In genomic region chr1:6043561-6043960, GRCh38 we compare ENCODE assay signal across 31 cellular contexts.
"Had no signal": no experiment of that assay in that cellular context is flagged by ENCODE, and none has a peak within 500 bp of the region (broad histone marks: within the 10 kb centered on the region; RNA-seq: fewer than 3 reads in every experiment).

No MANE protein-coding gene starts in this region.

- H3K4me3 ChIP-seq: ovary, psoas muscle, right atrium auricular region, right lobe of liver, sigmoid colon, suprapubic skin, testis, tibial artery, transverse colon, upper lobe of right lung, uterus had no signal

- H3K36me3 Mint-ChIP-seq: type B pancreatic cell had no signal

- ATAC-seq: naive thymus-derived CD8-positive, alpha-beta T cell; psoas muscle; right lobe of liver; stimulated activated memory B cell treated with anti-CD40 and anti-IgM and Interleukin-4, amounts not matched to agents 10 μg/mL and 1 μg/mL and 100 μg/mL, for 72 hours; stimulated activated naive CD8-positive, alpha-beta T cell treated with anti-CD3 and anti-CD28 coated beads, Interleukin-15, amount 100 ng/mL, for 72 hours; stimulated activated naive CD8-positive, alpha-beta T cell treated with anti-CD3 and anti-CD28 coated beads, Interleukin-15, Interleukin-2, amounts not matched to agents 100 U/mL and 50 U/mL, for 24 hours; upper lobe of right lung had no signal

- H3K27ac Mint-ChIP-seq: nephron progenitor cell; progenitor cell of endocrine pancreas; stimulated activated memory B cell treated with anti-CD40 and anti-IgM and Interleukin-4, amounts not matched to agents 10 μg/mL and 1 μg/mL and 100 μg/mL, for 72 hours; type B pancreatic cell had no signal

- H3K27me3 Mint-ChIP-seq: naive B cell; naive thymus-derived CD8-positive, alpha-beta T cell; stimulated activated memory B cell treated with anti-CD40 and anti-IgM and Interleukin-4, amounts not matched to agents 10 μg/mL and 1 μg/mL and 100 μg/mL, for 72 hours; stimulated activated naive CD8-positive, alpha-beta T cell treated with anti-CD3 and anti-CD28 coated beads, Interleukin-15, amount 100 ng/mL, for 72 hours had no signal

- H3K79me2 ChIP-seq: parathyroid adenoma had no signal

- H3K9me3 ChIP-seq: neutrophil, ovary, psoas muscle, right atrium auricular region, right lobe of liver, sigmoid colon, suprapubic skin, testis, tibial artery, transverse colon, upper lobe of right lung, uterus had no signal

- H3K4me1 ChIP-seq: parathyroid adenoma, psoas muscle, right atrium auricular region, right lobe of liver, sigmoid colon, suprapubic skin, tibial artery, transverse colon, upper lobe of right lung, uterus had no signal

- H3K4me3 Mint-ChIP-seq: naive B cell; naive thymus-derived CD8-positive, alpha-beta T cell; nephron progenitor cell; neural crest cell; stimulated activated memory B cell treated with anti-CD40 and anti-IgM and Interleukin-4, amounts not matched to agents 10 μg/mL and 1 μg/mL and 100 μg/mL, for 72 hours; type B pancreatic cell had no signal

- H3K9ac ChIP-seq: parathyroid adenoma had no signal

- H2AFZ ChIP-seq: parathyroid adenoma had no signal

- H3K9me3 Mint-ChIP-seq: naive B cell; naive thymus-derived CD8-positive, alpha-beta T cell; nephron progenitor cell; neural crest cell; stimulated activated memory B cell treated with anti-CD40 and anti-IgM and Interleukin-4, amounts not matched to agents 10 μg/mL and 1 μg/mL and 100 μg/mL, for 72 hours; stimulated activated naive CD8-positive, alpha-beta T cell treated with anti-CD3 and anti-CD28 coated beads, Interleukin-15, amount 100 ng/mL, for 72 hours; type B pancreatic cell had no signal

- H3K27ac ChIP-seq: neutrophil, ovary, parathyroid adenoma, psoas muscle, right atrium auricular region, right lobe of liver, sigmoid colon, suprapubic skin, testis, tibial artery, transverse colon, upper lobe of right lung, uterus had no signal

- H3K27me3 ChIP-seq: neutrophil, ovary, right atrium auricular region, right lobe of liver, sigmoid colon, suprapubic skin, testis, transverse colon, upper lobe of right lung, uterus had no signal

- DNase-seq: naive B cell; naive thymus-derived CD8-positive, alpha-beta T cell; nephron progenitor cell; nucleus accumbens; ovary; retina; right lobe of liver; sigmoid colon; small intestine; stimulated activated CD4-positive, alpha-beta T cell treated with anti-CD3 and anti-CD28 coated beads, Interleukin-15, amount 100 ng/mL, for 24 hours; stimulated activated CD4-positive, alpha-beta T cell treated with anti-CD3 and anti-CD28 coated beads, Interleukin-2, amount 100 ng/mL, for 24 hours; stimulated activated CD4-positive, alpha-beta T cell treated with anti-CD3 and anti-CD28 coated beads, Interleukin-2, amount 100 ng/mL, for 48 hours; stimulated activated CD4-positive, alpha-beta T cell treated with anti-CD3 and anti-CD28 coated beads, Interleukin-4, amount 100 ng/mL, for 24 hours; stimulated activated naive CD4-positive, alpha-beta T cell; stimulated activated naive CD8-positive, alpha-beta T cell treated with anti-CD3 and anti-CD28 coated beads, Interleukin-15, amount 100 ng/mL, for 72 hours; stimulated activated naive CD8-positive, alpha-beta T cell treated with anti-CD3 and anti-CD28 coated beads, Interleukin-15, Interleukin-2, amounts not matched to agents 100 U/mL and 50 U/mL, for 24 hours; substantia nigra; testis; tibial artery; transverse colon; upper lobe of right lung; uterus had no signal

- H3K36me3 ChIP-seq: ovary, right atrium auricular region, right lobe of liver, sigmoid colon, suprapubic skin, tibial artery, transverse colon, upper lobe of right lung, uterus had no signal
